1 cellular context compared by ENCODE assay signal in the genomic region with DNA sequence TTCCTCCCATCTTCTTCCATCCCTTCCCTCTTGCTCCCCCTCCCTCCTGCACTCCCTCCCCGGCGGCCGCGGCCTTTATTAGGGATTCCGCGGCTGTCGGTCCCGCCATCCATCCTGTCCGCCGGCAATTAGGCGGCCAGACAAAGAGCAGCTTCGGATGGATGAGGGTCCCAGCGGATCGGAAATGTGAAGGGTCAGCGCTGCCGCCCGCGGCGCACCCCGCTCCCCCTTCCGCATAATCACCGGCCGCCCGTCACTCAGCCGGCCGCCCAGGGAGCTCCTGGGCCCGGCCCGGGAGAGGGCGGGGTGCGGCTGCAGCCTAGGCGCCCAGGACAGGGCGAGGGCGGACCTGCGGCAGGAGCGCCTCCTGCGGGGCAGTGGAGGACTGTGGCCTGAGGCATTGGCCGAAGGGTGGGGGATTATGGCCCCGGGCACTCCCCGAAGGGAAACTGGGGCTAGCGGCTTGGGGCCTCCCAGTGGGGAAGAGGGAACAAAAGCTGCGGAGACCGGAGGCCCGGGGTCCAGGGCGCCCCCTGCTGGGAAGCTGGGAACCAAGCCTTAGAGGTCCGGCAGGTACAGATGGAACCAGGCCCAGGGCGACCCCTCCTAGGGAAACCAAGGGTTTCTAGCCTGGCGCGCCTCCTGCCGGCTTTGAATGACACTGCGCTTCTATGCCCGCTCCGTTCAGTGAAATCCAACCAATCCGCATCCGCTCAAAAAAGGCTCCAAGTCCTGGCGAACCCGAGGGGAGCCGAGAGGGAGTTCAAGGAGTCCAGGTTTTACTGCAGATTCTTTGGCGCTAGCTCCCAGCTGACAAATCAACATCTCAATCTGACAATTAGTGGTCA.
TF ChIP-seq lines count a peak whose summit lies in the region.

No MANE protein-coding gene starts in this region.

TF ChIP-seq in HEK293, 187 proteins besides CTCF, POLR2A, EP300 and RAD21 (continued from another document and continues in another):
- TF ChIP-seq, protein P1, sequence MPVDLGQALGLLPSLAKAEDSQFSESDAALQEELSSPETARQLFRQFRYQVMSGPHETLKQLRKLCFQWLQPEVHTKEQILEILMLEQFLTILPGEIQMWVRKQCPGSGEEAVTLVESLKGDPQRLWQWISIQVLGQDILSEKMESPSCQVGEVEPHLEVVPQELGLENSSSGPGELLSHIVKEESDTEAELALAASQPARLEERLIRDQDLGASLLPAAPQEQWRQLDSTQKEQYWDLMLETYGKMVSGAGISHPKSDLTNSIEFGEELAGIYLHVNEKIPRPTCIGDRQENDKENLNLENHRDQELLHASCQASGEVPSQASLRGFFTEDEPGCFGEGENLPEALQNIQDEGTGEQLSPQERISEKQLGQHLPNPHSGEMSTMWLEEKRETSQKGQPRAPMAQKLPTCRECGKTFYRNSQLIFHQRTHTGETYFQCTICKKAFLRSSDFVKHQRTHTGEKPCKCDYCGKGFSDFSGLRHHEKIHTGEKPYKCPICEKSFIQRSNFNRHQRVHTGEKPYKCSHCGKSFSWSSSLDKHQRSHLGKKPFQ (tag by site-specific recombination; IDR thresholded peaks at IDR 0.05): no peak
- TF ChIP-seq, protein P2, sequence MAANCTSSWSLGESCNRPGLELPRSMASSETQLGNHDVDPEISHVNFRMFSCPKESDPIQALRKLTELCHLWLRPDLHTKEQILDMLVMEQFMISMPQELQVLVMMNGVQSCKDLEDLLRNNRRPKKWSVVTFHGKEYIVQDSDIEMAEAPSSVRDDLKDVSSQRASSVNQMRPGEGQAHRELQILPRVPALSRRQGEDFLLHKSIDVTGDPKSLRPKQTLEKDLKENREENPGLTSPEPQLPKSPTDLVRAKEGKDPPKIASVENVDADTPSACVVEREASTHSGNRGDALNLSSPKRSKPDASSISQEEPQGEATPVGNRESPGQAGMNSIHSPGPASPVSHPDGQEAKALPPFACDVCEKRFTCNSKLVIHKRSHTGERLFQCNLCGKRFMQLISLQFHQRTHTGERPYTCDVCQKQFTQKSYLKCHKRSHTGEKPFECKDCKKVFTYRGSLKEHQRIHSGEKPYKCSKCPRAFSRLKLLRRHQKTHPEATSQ (tag by site-specific recombination; IDR thresholded peaks at IDR 0.05): no peak
- no peak for TF ChIP-seq ZNF354C (tag by site-specific recombination; IDR thresholded peaks at IDR 0.05; ENCODE audit: borderline replicate concordance, low read depth)
- TF ChIP-seq, protein P3, sequence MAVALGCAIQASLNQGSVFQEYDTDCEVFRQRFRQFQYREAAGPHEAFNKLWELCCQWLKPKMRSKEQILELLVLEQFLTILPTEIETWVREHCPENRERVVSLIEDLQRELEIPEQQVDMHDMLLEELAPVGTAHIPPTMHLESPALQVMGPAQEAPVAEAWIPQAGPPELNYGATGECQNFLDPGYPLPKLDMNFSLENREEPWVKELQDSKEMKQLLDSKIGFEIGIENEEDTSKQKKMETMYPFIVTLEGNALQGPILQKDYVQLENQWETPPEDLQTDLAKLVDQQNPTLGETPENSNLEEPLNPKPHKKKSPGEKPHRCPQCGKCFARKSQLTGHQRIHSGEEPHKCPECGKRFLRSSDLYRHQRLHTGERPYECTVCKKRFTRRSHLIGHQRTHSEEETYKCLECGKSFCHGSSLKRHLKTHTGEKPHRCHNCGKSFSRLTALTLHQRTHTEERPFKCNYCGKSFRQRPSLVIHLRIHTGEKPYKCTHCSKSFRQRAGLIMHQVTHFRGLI (tag by site-specific recombination; IDR thresholded peaks at IDR 0.05): no peak
- TF ChIP-seq ZNF600 (tag by site-specific recombination; IDR thresholded peaks at IDR 0.05): no peak
- TF ChIP-seq, protein P4, sequence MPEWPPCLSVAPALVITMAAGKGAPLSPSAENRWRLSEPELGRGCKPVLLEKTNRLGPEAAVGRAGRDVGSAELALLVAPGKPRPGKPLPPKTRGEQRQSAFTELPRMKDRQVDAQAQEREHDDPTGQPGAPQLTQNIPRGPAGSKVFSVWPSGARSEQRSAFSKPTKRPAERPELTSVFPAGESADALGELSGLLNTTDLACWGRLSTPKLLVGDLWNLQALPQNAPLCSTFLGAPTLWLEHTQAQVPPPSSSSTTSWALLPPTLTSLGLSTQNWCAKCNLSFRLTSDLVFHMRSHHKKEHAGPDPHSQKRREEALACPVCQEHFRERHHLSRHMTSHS (tag by site-specific recombination; IDR thresholded peaks at IDR 0.05): no peak
- TF ChIP-seq GLIS2 (tag by site-specific recombination; IDR thresholded peaks at IDR 0.05): no peak
- peak; percentile 46 for TF ChIP-seq ZNF654 (tag by site-specific recombination; IDR thresholded peaks at IDR 0.05; ENCODE audit: low read depth)
- no peak for TF ChIP-seq ZNF133 (tag by site-specific recombination; IDR thresholded peaks at IDR 0.05)
- TF ChIP-seq, protein P5, sequence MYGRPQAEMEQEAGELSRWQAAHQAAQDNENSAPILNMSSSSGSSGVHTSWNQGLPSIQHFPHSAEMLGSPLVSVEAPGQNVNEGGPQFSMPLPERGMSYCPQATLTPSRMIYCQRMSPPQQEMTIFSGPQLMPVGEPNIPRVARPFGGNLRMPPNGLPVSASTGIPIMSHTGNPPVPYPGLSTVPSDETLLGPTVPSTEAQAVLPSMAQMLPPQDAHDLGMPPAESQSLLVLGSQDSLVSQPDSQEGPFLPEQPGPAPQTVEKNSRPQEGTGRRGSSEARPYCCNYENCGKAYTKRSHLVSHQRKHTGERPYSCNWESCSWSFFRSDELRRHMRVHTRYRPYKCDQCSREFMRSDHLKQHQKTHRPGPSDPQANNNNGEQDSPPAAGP (tag by site-specific recombination; IDR thresholded peaks at IDR 0.05): no peak
- no peak for TF ChIP-seq SP2 (tag by site-specific recombination; IDR thresholded peaks at IDR 0.05)
- TF ChIP-seq ZNF19 (tag by site-specific recombination; IDR thresholded peaks at IDR 0.05; ENCODE audit: low read depth): no peak
- no peak for TF ChIP-seq ZNF248 (tag by site-specific recombination; IDR thresholded peaks at IDR 0.05)
- TF ChIP-seq ZNF221 (tag by site-specific recombination; IDR thresholded peaks at IDR 0.05; ENCODE audit: borderline replicate concordance): no peak
- no peak for TF ChIP-seq ZNF623 (tag by site-specific recombination; IDR thresholded peaks at IDR 0.05)
- peak; percentile 15; the same call in 1 of the 2 replicates for TF ChIP-seq KLF8 (tag by site-specific recombination; IDR thresholded peaks at IDR 0.05)
- peak; percentile 71; the same call in 1 of the 2 replicates for TF ChIP-seq ZNF335 (tag by site-specific recombination; conservative IDR thresholded peaks at IDR 0.05)
- TF ChIP-seq ZNF514 (tag by site-specific recombination; IDR thresholded peaks at IDR 0.05): no peak
- TF ChIP-seq ZNF792 (tag by site-specific recombination; IDR thresholded peaks at IDR 0.05): no peak
- no peak for TF ChIP-seq ZFP3 (tag by site-specific recombination; IDR thresholded peaks at IDR 0.05; ENCODE audit: low read depth)
- no peak for TF ChIP-seq SCRT2 (tag by site-specific recombination; IDR thresholded peaks at IDR 0.05)
- TF ChIP-seq ZNF610 (tag by site-specific recombination; IDR thresholded peaks at IDR 0.05; ENCODE audit: borderline replicate concordance): no peak; the same call in 1 of the 2 replicates
- TF ChIP-seq IKZF3 (tag by site-specific recombination; IDR thresholded peaks at IDR 0.05): no peak
- TF ChIP-seq ZNF266 (tag by site-specific recombination; IDR thresholded peaks at IDR 0.05; ENCODE audit: low read depth): no peak
- TF ChIP-seq MYNN (tag by site-specific recombination; IDR thresholded peaks at IDR 0.05; ENCODE audit: borderline replicate concordance): no peak
- no peak for TF ChIP-seq ZNF138 (tag by site-specific recombination; IDR thresholded peaks at IDR 0.05; ENCODE audit: borderline replicate concordance)
- TF ChIP-seq ZNF707 (tag by site-specific recombination; IDR thresholded peaks at IDR 0.05): no peak
- no peak for TF ChIP-seq KLF1 (tag by site-specific recombination; IDR thresholded peaks at IDR 0.05)
- no peak for TF ChIP-seq GLIS1 (tag by site-specific recombination; IDR thresholded peaks at IDR 0.05)
- TF ChIP-seq ZNF169 (tag by site-specific recombination; IDR thresholded peaks at IDR 0.05): no peak
- TF ChIP-seq ZBTB6 (tag by site-specific recombination; IDR thresholded peaks at IDR 0.05): no peak
- TF ChIP-seq ZNF621 (tag by site-specific recombination; IDR thresholded peaks at IDR 0.05): no peak
- TF ChIP-seq ZNF391 (tag by site-specific recombination; IDR thresholded peaks at IDR 0.05; ENCODE audit: borderline replicate concordance, low read depth): no peak
- TF ChIP-seq BCL6B (tag by site-specific recombination; IDR thresholded peaks at IDR 0.05): no peak
- TF ChIP-seq ZNF423 (tag by site-specific recombination; IDR thresholded peaks at IDR 0.05): no peak
- TF ChIP-seq ZNF677 (tag by site-specific recombination; IDR thresholded peaks at IDR 0.05): no peak
- no peak for TF ChIP-seq ZNF555 (tag by site-specific recombination; conservative IDR thresholded peaks at IDR 0.05)
- TF ChIP-seq ZNF10 (tag by site-specific recombination; IDR thresholded peaks at IDR 0.05): no peak
- TF ChIP-seq ZNF585B (tag by site-specific recombination; IDR thresholded peaks at IDR 0.05): no peak
- TF ChIP-seq ZNF114 (tag by site-specific recombination; IDR thresholded peaks at IDR 0.05): no peak
- no peak for TF ChIP-seq ZNF501 (tag by site-specific recombination; IDR thresholded peaks at IDR 0.05)
- no peak for TF ChIP-seq ZNF549 (tag by site-specific recombination; IDR thresholded peaks at IDR 0.05)
- no peak for TF ChIP-seq ELK4 (IDR thresholded peaks at IDR 0.05; ENCODE audit: borderline replicate concordance, low read depth, low read length)
- TF ChIP-seq ZSCAN16 (tag by site-specific recombination; IDR thresholded peaks at IDR 0.05): no peak
- no peak for TF ChIP-seq ZNF23 (tag by site-specific recombination; IDR thresholded peaks at IDR 0.05; ENCODE audit: borderline replicate concordance)
- TF ChIP-seq ZNF132 (tag by site-specific recombination; IDR thresholded peaks at IDR 0.05; ENCODE audit: borderline replicate concordance): no peak
- TF ChIP-seq ZFP41 (tag by site-specific recombination; IDR thresholded peaks at IDR 0.05; ENCODE audit: borderline replicate concordance): no peak
- TF ChIP-seq GLI4 (tag by site-specific recombination; IDR thresholded peaks at IDR 0.05): no peak
- no peak for TF ChIP-seq SALL2 (tag by site-specific recombination; IDR thresholded peaks at IDR 0.05; ENCODE audit: borderline replicate concordance)
- no peak for TF ChIP-seq MEIS1 (CRISPR knock-in tag; IDR thresholded peaks at IDR 0.05; ENCODE audit: borderline replicate concordance)
- TF ChIP-seq ZNF394 (tag by site-specific recombination; IDR thresholded peaks at IDR 0.05; ENCODE audit: borderline replicate concordance): no peak
- TF ChIP-seq ZEB2 (tag by site-specific recombination; IDR thresholded peaks at IDR 0.05): peak; percentile 78
- TF ChIP-seq, protein P6, sequence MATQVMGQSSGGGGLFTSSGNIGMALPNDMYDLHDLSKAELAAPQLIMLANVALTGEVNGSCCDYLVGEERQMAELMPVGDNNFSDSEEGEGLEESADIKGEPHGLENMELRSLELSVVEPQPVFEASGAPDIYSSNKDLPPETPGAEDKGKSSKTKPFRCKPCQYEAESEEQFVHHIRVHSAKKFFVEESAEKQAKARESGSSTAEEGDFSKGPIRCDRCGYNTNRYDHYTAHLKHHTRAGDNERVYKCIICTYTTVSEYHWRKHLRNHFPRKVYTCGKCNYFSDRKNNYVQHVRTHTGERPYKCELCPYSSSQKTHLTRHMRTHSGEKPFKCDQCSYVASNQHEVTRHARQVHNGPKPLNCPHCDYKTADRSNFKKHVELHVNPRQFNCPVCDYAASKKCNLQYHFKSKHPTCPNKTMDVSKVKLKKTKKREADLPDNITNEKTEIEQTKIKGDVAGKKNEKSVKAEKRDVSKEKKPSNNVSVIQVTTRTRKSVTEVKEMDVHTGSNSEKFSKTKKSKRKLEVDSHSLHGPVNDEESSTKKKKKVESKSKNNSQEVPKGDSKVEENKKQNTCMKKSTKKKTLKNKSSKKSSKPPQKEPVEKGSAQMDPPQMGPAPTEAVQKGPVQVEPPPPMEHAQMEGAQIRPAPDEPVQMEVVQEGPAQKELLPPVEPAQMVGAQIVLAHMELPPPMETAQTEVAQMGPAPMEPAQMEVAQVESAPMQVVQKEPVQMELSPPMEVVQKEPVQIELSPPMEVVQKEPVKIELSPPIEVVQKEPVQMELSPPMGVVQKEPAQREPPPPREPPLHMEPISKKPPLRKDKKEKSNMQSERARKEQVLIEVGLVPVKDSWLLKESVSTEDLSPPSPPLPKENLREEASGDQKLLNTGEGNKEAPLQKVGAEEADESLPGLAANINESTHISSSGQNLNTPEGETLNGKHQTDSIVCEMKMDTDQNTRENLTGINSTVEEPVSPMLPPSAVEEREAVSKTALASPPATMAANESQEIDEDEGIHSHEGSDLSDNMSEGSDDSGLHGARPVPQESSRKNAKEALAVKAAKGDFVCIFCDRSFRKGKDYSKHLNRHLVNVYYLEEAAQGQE (tag by site-specific recombination; IDR thresholded peaks at IDR 0.05): no peak
- no peak for TF ChIP-seq ZNF701 (tag by site-specific recombination; IDR thresholded peaks at IDR 0.05)
- TF ChIP-seq ZNF558 (tag by site-specific recombination; IDR thresholded peaks at IDR 0.05): no peak
- no peak for TF ChIP-seq ZNF791 (tag by site-specific recombination; IDR thresholded peaks at IDR 0.05)
